Comparison of ENCODE assay signal across 9 cellular contexts in the genomic region with DNA sequence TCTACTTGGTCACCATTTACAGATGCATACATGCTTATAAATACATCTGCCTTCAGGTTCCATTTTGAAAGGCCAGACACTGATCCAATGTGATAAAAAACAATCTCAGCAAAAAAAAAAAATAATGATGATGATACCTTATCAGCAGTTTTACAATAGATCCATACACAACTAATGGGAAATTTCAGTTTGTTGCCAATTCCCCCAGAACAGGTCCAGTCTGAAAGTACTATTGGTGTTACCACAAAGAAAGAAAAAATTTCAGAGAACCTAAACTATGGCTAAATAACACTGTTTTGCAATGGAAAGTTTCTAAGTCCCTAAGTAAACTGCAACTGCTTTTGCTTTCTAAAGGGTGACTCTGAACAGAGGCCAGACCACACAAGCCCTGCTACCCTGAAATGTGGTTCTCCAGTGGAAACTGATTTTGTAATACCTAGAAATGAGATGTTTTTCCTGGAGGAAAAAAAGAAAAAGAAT. TPM values are rescaled to one million over a fixed set of nuclear protein-coding genes. Genes with fewer than 3 reads are reported as not detected.
DNase-seq lines count a peak whose midpoint lies in the region; ATAC-seq lines count a peak whose summit lies in the region.
"Had no signal": no experiment of that assay in that cellular context is flagged by ENCODE, and none has a peak within 500 bp of the region (broad histone marks: within the 10 kb centered on the region; RNA-seq: fewer than 3 reads in every experiment).

No MANE protein-coding gene starts in this region.

- POLR2A ChIA-PET in naive thymus-derived CD4-positive, alpha-beta T cell (lab: Charles Lee): interaction anchor here (0.5 to 10.2 kb wide), 10 partner anchors 9 to 492 kb away, joined by 3 to 335 read pairs (median 6); a partner anchor contains a TSS

- H3K27ac Mint-ChIP-seq in activated CD8-positive, alpha-beta memory T cell treated with anti-CD3 and anti-CD28 coated beads, Interleukin-2, amount 10 ng/mL, durations not matched to agents 7 days and 5 days: peak overlapping the region; percentile 100
- H3K27ac Mint-ChIP-seq in activated naive CD4-positive, alpha-beta T cell treated with anti-CD3 and anti-CD28 coated beads, Interleukin-2, amount 10 ng/mL, durations not matched to agents 7 days and 5 days: peak overlapping the region; percentile 99
- H3K27ac Mint-ChIP-seq in naive thymus-derived CD4-positive, alpha-beta T cell: peak overlapping the region; percentile 96 to 100 (median 99)

- H3K9me3 Mint-ChIP-seq in activated CD8-positive, alpha-beta memory T cell treated with anti-CD3 and anti-CD28 coated beads, Interleukin-2, amount 10 ng/mL, durations not matched to agents 7 days and 5 days (ENCODE audit: low read depth): no peaks in the 10 kb centered on the region
- H3K9me3 Mint-ChIP-seq in activated naive CD4-positive, alpha-beta T cell treated with anti-CD3 and anti-CD28 coated beads, Interleukin-2, amount 10 ng/mL, durations not matched to agents 7 days and 5 days: no peaks in the 10 kb centered on the region
- peaks cover 0 to 6% (median 2%) of the 10 kb centered on the region in 11 donors for H3K9me3 Mint-ChIP-seq in naive thymus-derived CD4-positive, alpha-beta T cell
- H3K9me3 Mint-ChIP-seq: neural crest cell had no signal

- H3K4me1 ChIP-seq in naive thymus-derived CD4-positive, alpha-beta T cell (ENCODE audit: control insufficient read depth in 2 of 2, insufficient read depth in 2 of 2, low read length in 2 of 2): peaks cover 83 to 85% of the 10 kb centered on the region in 2 donors

- no peaks in the 10 kb centered on the region for H3K9me3 ChIP-seq in naive thymus-derived CD4-positive, alpha-beta T cell (ENCODE audit: control insufficient read depth in 2 of 3, low read length in 3 of 3)

- peaks cover 88% of the 10 kb centered on the region for H3K4me1 Mint-ChIP-seq in activated CD8-positive, alpha-beta memory T cell treated with anti-CD3 and anti-CD28 coated beads, Interleukin-2, amount 10 ng/mL, durations not matched to agents 7 days and 5 days
- peaks cover 96% of the 10 kb centered on the region for H3K4me1 Mint-ChIP-seq in activated naive CD4-positive, alpha-beta T cell treated with anti-CD3 and anti-CD28 coated beads, Interleukin-2, amount 10 ng/mL, durations not matched to agents 7 days and 5 days
- H3K4me1 Mint-ChIP-seq in naive thymus-derived CD4-positive, alpha-beta T cell: peaks cover 46 to 97% (median 93%) of the 10 kb centered on the region in 7 donors

- no peaks in the 10 kb centered on the region for H3K27me3 Mint-ChIP-seq in activated CD8-positive, alpha-beta memory T cell treated with anti-CD3 and anti-CD28 coated beads, Interleukin-2, amount 10 ng/mL, durations not matched to agents 7 days and 5 days
- no peaks in the 10 kb centered on the region for H3K27me3 Mint-ChIP-seq in activated naive CD4-positive, alpha-beta T cell treated with anti-CD3 and anti-CD28 coated beads, Interleukin-2, amount 10 ng/mL, durations not matched to agents 7 days and 5 days
- no peaks in the 10 kb centered on the region for H3K27me3 Mint-ChIP-seq in naive thymus-derived CD4-positive, alpha-beta T cell

- CTCF ChIA-PET in activated CD8-positive, alpha-beta memory T cell treated with anti-CD3 and anti-CD28 coated beads, Interleukin-2, amount 10 ng/mL, durations not matched to agents 7 days and 5 days (lab: Charles Lee): interaction anchor here (1.2 to 10.9 kb wide), 7 partner anchors 10 to 103 kb away, joined by 3 to 111 read pairs (median 17); no protein-coding TSS in a partner anchor
- CTCF ChIA-PET in activated naive CD4-positive, alpha-beta T cell treated with anti-CD3 and anti-CD28 coated beads, Interleukin-2, amount 10 ng/mL, durations not matched to agents 7 days and 5 days (lab: Charles Lee): interaction anchor here (0.8 to 5.0 kb wide), 9 partner anchors 9 to 104 kb away, joined by 3 to 27 read pairs (median 4); no protein-coding TSS in a partner anchor
- CTCF ChIA-PET in naive thymus-derived CD4-positive, alpha-beta T cell (lab: Charles Lee): interaction anchor here (1.0 to 4.9 kb wide), 8 partner anchors 9 to 288 kb away, joined by 3 to 49 read pairs (median 13); no protein-coding TSS in a partner anchor

- peak overlapping the region; percentile 68 for H3K27ac ChIP-seq in naive thymus-derived CD4-positive, alpha-beta T cell (ENCODE audit: low read depth, low read length)

- peak; percentile 40 for ATAC-seq in activated CD8-positive, alpha-beta memory T cell treated with anti-CD3 and anti-CD28 coated beads, Interleukin-2, amount 10 ng/mL, durations not matched to agents 7 days and 5 days
- peak; percentile 39 for ATAC-seq in HG03064 (IDR thresholded peaks at IDR 0.05; ENCODE audit: low read depth, unreplicated experiment)
- ATAC-seq in naive thymus-derived CD4-positive, alpha-beta T cell: no peak

- H3K36me3 Mint-ChIP-seq in activated CD8-positive, alpha-beta memory T cell treated with anti-CD3 and anti-CD28 coated beads, Interleukin-2, amount 10 ng/mL, durations not matched to agents 7 days and 5 days: peaks cover 55% of the 10 kb centered on the region
- H3K36me3 Mint-ChIP-seq in activated naive CD4-positive, alpha-beta T cell treated with anti-CD3 and anti-CD28 coated beads, Interleukin-2, amount 10 ng/mL, durations not matched to agents 7 days and 5 days: peaks cover 64% of the 10 kb centered on the region
- peaks cover 8 to 52% (median 19%) of the 10 kb centered on the region in 5 donors for H3K36me3 Mint-ChIP-seq in naive thymus-derived CD4-positive, alpha-beta T cell

- DNase-seq in activated CD8-positive, alpha-beta memory T cell treated with anti-CD3 and anti-CD28 coated beads, Interleukin-2, amount 10 ng/mL, durations not matched to agents 7 days and 5 days: peak; percentile 83
- DNase-seq in activated CD8-positive, alpha-beta memory T cell treated with anti-CD3 and anti-CD28 coated beads, Interleukin-2, amount 50 U/mL, for 48 hours: no peak
- peak; percentile 74 for DNase-seq in activated naive CD4-positive, alpha-beta T cell treated with anti-CD3 and anti-CD28 coated beads, Interleukin-2, amount 10 ng/mL, durations not matched to agents 7 days and 5 days
- peak in 1 of 9 donors; percentile 61 for DNase-seq in naive thymus-derived CD4-positive, alpha-beta T cell
- DNase-seq in NCI-H69 (lab: John Stamatoyannopoulos, UW) (no peak), dermis blood vessel endothelial cell (no peak), COLO829 (ENCODE audit: low spot score) (no peak)

- H3K4me3 ChIP-seq in naive thymus-derived CD4-positive, alpha-beta T cell (ENCODE audit: low read length): peak overlapping the region; percentile 8

- H3K4me3 Mint-ChIP-seq in activated CD8-positive, alpha-beta memory T cell treated with anti-CD3 and anti-CD28 coated beads, Interleukin-2, amount 10 ng/mL, durations not matched to agents 7 days and 5 days: peak overlapping the region; percentile 50
- peak overlapping the region; percentile 72 for H3K4me3 Mint-ChIP-seq in activated naive CD4-positive, alpha-beta T cell treated with anti-CD3 and anti-CD28 coated beads, Interleukin-2, amount 10 ng/mL, durations not matched to agents 7 days and 5 days
- peak overlapping the region; percentile 1 to 85 (median 66) for H3K4me3 Mint-ChIP-seq in naive thymus-derived CD4-positive, alpha-beta T cell
- H3K4me3 Mint-ChIP-seq: neural crest cell had no signal

- peaks cover 4 to 14% (median 6%) of the 10 kb centered on the region in 3 experiments for H3K36me3 ChIP-seq in naive thymus-derived CD4-positive, alpha-beta T cell (ENCODE audit: control insufficient read depth in 2 of 3, insufficient read depth in 3 of 3, low read length in 3 of 3)

- intact Hi-C loops in naive thymus-derived CD4-positive, alpha-beta T cell (cut with micrococcal nuclease): loop anchor here (1.0 to 10.0 kb wide), 4 partner anchors 12 to 490 kb away; a partner anchor contains a TSS

- no peaks in the 10 kb centered on the region for H3K27me3 ChIP-seq in naive thymus-derived CD4-positive, alpha-beta T cell (ENCODE audit: control insufficient read depth in 2 of 2, insufficient read depth in 2 of 2, low read length in 2 of 2)

RNA-seq across cellular contexts. Expression of a gene that starts 54.1 kb away (rescaled TPM):
- 10 to 100 TPM; 77.6 to 78.4 TPM for total RNA-seq in activated CD8-positive, alpha-beta memory T cell treated with anti-CD3 and anti-CD28 coated beads, Interleukin-2, amount 10 ng/mL, durations not matched to agents 7 days and 5 days
- total RNA-seq in naive thymus-derived CD4-positive, alpha-beta T cell: 100 to 1,000 TPM in 1 of 5 experiments, 10 to 100 TPM in 4; 58.8 to 133 (median 73.6) TPM
- polyA plus RNA-seq in naive thymus-derived CD4-positive, alpha-beta T cell: 10 to 100 TPM; 63.7 to 73.1 TPM
- total RNA-seq in dermis blood vessel endothelial cell: 36.9 and 43.3 TPM in 2 replicates

Comparison
In these comparisons a context has a peak if more than half of its experiments do, and no peak if none do; other contexts are left out.
1. DNase-seq: peak in activated CD8-positive, alpha-beta memory T cell treated with anti-CD3 and anti-CD28 coated beads, Interleukin-2, amount 10 ng/mL, durations not matched to agents 7 days and 5 days (single experiment) and activated naive CD4-positive, alpha-beta T cell treated with anti-CD3 and anti-CD28 coated beads, Interleukin-2, amount 10 ng/mL, durations not matched to agents 7 days and 5 days (single experiment); none in activated CD8-positive, alpha-beta memory T cell treated with anti-CD3 and anti-CD28 coated beads, Interleukin-2, amount 50 U/mL, for 48 hours (single experiment), NCI-H69 (single experiment), dermis blood vessel endothelial cell (single experiment) and COLO829 (single experiment).
2. Peak in every context shown above with its lines, with median percentiles within 50 percentile points of each other: H3K27ac Mint-ChIP-seq and H3K4me3 Mint-ChIP-seq.